In genomic region chrX:97524340-97524739, GRCh38 we compare ENCODE assay signal across 21 cellular contexts.
"Had no signal": no experiment of that assay in that cellular context is flagged by ENCODE, and none has a peak within 500 bp of the region (broad histone marks: within the 10 kb centered on the region; RNA-seq: fewer than 3 reads in every experiment).

No MANE protein-coding gene starts in this region.

- H3K27ac ChIP-seq: brain microvascular endothelial cell, esophagus squamous epithelium, right lobe of liver, skin epidermis, testis, upper lobe of left lung had no signal

- H3K9me3 ChIP-seq: esophagus squamous epithelium, right lobe of liver, testis, upper lobe of left lung had no signal

- H3K4me3 ChIP-seq: esophagus squamous epithelium, right lobe of liver, skin epidermis, testis, upper lobe of left lung had no signal

- H3K27ac Mint-ChIP-seq: activated naive CD4-positive, alpha-beta T cell treated with anti-CD3 and anti-CD28 coated beads, Interleukin-2, amount 50 U/mL, for 24 hours; naive B cell; stimulated activated memory B cell treated with anti-CD40 and anti-IgM and Interleukin-4, amounts not matched to agents 10 μg/mL and 1 μg/mL and 100 μg/mL, for 72 hours; T-helper 1 cell treated with Interleukin-12 subunit alpha and Interleukin-12 subunit beta and Interleukin-4 antibody, amounts not matched to agents 30 μg/mL and 1 μg/mL, for 36 hours; WTC11 had no signal

- H3K4me3 Mint-ChIP-seq: activated naive CD4-positive, alpha-beta T cell treated with anti-CD3 and anti-CD28 coated beads, Interleukin-2, amount 50 U/mL, for 24 hours; memory B cell; naive B cell; stimulated activated memory B cell treated with anti-CD40 and anti-IgM and Interleukin-4, amounts not matched to agents 10 μg/mL and 1 μg/mL and 100 μg/mL, for 72 hours; T-helper 1 cell treated with Interleukin-12 subunit alpha and Interleukin-12 subunit beta and Interleukin-4 antibody, amounts not matched to agents 30 μg/mL and 1 μg/mL, for 36 hours; WTC11 had no signal

- H3K27me3 ChIP-seq: brain microvascular endothelial cell, esophagus squamous epithelium, right lobe of liver, testis, upper lobe of left lung had no signal

- DNase-seq: activated gamma-delta T cell treated with Interleukin-2 at 50 U/mL for 16 hours; activated T-cell treated with anti-CD3 and anti-CD28 coated beads, Interleukin-2, amount 50 U/mL, for 1 hour; aorta; central memory CD4-positive, alpha-beta T cell; effector memory CD4-positive, alpha-beta T cell; esophagus squamous epithelium; left colon; naive B cell; occipital lobe; right lobe of liver; stimulated activated CD4-positive, alpha-beta T cell treated with anti-CD3 and anti-CD28 coated beads, Interleukin-2, amount 100 ng/mL, for 24 hours; T1000; testis; upper lobe of left lung had no signal

- H3K27me3 Mint-ChIP-seq: activated naive CD4-positive, alpha-beta T cell treated with anti-CD3 and anti-CD28 coated beads, Interleukin-2, amount 50 U/mL, for 24 hours; memory B cell; naive B cell; stimulated activated memory B cell treated with anti-CD40 and anti-IgM and Interleukin-4, amounts not matched to agents 10 μg/mL and 1 μg/mL and 100 μg/mL, for 72 hours had no signal

- ATAC-seq: left colon; stimulated activated memory B cell treated with anti-CD40 and anti-IgM and Interleukin-4, amounts not matched to agents 10 μg/mL and 1 μg/mL and 100 μg/mL, for 72 hours; WTC11 had no signal

- H3K4me1 ChIP-seq: esophagus squamous epithelium, right lobe of liver, testis, upper lobe of left lung had no signal

- H3K4me1 Mint-ChIP-seq: activated naive CD4-positive, alpha-beta T cell treated with anti-CD3 and anti-CD28 coated beads, Interleukin-2, amount 50 U/mL, for 24 hours had no signal

- H3K36me3 ChIP-seq: brain microvascular endothelial cell, esophagus squamous epithelium, right lobe of liver, upper lobe of left lung had no signal
